Comparison of ENCODE assay signal across 8 cellular contexts in the genomic region with DNA sequence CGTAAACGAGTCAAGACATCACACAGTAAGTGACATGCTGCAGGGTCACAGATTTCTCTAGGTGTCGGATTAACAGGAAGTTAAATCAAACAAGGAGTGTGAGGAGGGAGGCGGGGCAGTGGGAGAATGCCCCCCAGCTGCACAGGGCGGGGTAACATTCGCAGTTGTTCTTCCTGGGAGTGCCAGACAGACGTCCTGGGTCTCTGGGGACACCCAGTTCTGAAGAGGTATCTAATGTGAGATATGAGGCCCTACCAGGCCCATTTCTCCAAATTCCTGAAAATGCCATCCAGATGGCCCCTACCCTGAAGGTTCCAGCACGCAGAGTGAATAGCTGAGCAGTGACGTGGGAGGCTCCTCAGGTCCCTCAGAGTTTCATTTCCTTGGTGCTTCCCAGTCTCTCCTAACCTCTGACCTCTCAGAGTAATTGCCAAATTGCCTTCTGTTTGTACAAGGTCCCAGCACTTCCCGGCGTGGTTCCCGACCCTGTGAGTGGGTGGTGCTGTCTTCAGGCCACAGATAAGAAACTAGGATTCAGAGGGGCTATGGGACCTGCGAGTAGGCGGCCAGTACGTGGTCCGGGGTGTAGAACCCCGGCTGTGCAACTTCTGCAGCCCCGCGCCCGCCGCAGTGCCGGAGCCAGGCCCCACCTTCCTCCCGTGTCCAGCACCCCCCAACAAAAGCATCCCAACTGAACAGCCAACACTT. TPM values are rescaled to one million over a fixed set of nuclear protein-coding genes. Genes with fewer than 3 reads are reported as not detected.
A peak's percentile ranks its signal among the peaks of the same experiment; 100 is the strongest.
DNase-seq lines count a peak whose midpoint lies in the region; ATAC-seq, FAIRE-seq and TF ChIP-seq lines count a peak whose summit lies in the region.

No MANE protein-coding gene starts in this region.

- peak overlapping the region; percentile 94 for H3K9ac ChIP-seq in mesendoderm (ENCODE audit: low read length)

- H3K79me1 ChIP-seq in mesendoderm (ENCODE audit: low read length): peaks cover 16% of the 10 kb centered on the region

- H4K8ac ChIP-seq in mesendoderm (ENCODE audit: low read depth, low read length): no peak overlapping the region

- H3K27me3 ChIP-seq in dorsolateral prefrontal cortex (no peaks in the 10 kb centered on the region), mesendoderm (ENCODE audit: insufficient read depth, low read length, poor library complexity) (no peaks in the 10 kb centered on the region)

- H2BK5ac ChIP-seq in mesendoderm (ENCODE audit: low read length): peak overlapping the region; percentile 78

- peak overlapping the region; percentile 96 for H3K56ac ChIP-seq in mesendoderm (ENCODE audit: low read length)

- TF ChIP-seq CTCF in dorsolateral prefrontal cortex (IDR thresholded peaks at IDR 0.05 in 54 of 56, conservative IDR thresholded peaks at IDR 0.05 in 2 of 56; ENCODE audit: low read depth in 1 of 56, partially characterized antibody in 56 of 56): no peak

- intact Hi-C loops in dorsolateral prefrontal cortex (cut with DNase I): loop anchor here (2.0 to 10.0 kb wide), 7 partner anchors 43 to 605 kb away; a partner anchor contains a TSS

- H2BK120ac ChIP-seq in mesendoderm (ENCODE audit: low read depth, low read length): peak overlapping the region; percentile 66

- WGBS in mesendoderm (ENCODE audit: extremely low coverage, insufficient coverage, low lambda C conversion rate): no CpG with 5 or more reads among the region's 23 CpGs

- peak overlapping the region; percentile 96 for H3K18ac ChIP-seq in mesendoderm (ENCODE audit: low read length)

- peaks cover 54% of the 10 kb centered on the region for H3K79me2 ChIP-seq in mesendoderm (ENCODE audit: control insufficient read depth, insufficient read depth, low read length)

- H3K23ac ChIP-seq in mesendoderm (ENCODE audit: low read length): peak overlapping the region; percentile 80

- peaks cover 7% of the 10 kb centered on the region for H3K4me1 ChIP-seq in mesendoderm (ENCODE audit: control insufficient read depth, low read depth, low read length)

- peak overlapping the region; percentile 32 to 97 (median 92) for H3K27ac ChIP-seq in dorsolateral prefrontal cortex
- peak overlapping the region; percentile 95 for H3K27ac ChIP-seq in mesendoderm (ENCODE audit: low read depth, low read length)

- FAIRE-seq in RCC 7860 (lab: Jason Lieb, UNC) (no peak), urothelium cell line (lab: Jason Lieb, UNC) (no peak)

- DNase-seq in A172 (ENCODE audit: low spot score) (peak; percentile 69), GM04504 (ENCODE audit: low read depth) (peak; percentile 35), RCC 7860 (ENCODE audit: low spot score) (peak; percentile 59), dorsolateral prefrontal cortex (no peak), mesendoderm (peak; percentile 94), urothelium cell line (ENCODE audit: low spot score) (peak; percentile 29)

- H2BK15ac ChIP-seq in mesendoderm (replicated peaks; ENCODE audit: low read depth): no peak overlapping the region

- peak overlapping the region; percentile 98 for H3K4ac ChIP-seq in mesendoderm (ENCODE audit: low read depth, low read length)

- ATAC-seq in HG02885 (IDR thresholded peaks at IDR 0.05; ENCODE audit: poor library complexity, unreplicated experiment) (no peak), GM18498 (IDR thresholded peaks at IDR 0.05; ENCODE audit: unreplicated experiment) (no peak)

- peak overlapping the region; percentile 97 for H3K4me2 ChIP-seq in mesendoderm (ENCODE audit: low read length)

- no peak overlapping the region for H4K5ac ChIP-seq in mesendoderm (ENCODE audit: low read length)

- H2AK5ac ChIP-seq in mesendoderm (ENCODE audit: low read length): no peak overlapping the region

- peak overlapping the region; percentile 30 to 86 (median 70) for H3K4me3 ChIP-seq in dorsolateral prefrontal cortex
- peak overlapping the region; percentile 86 for H3K4me3 ChIP-seq in mesendoderm (ENCODE audit: low read length)

- H3K36me3 ChIP-seq in mesendoderm (ENCODE audit: control insufficient read depth, insufficient read depth, low read length): no peaks in the 10 kb centered on the region

RNA-seq across cellular contexts. Expression of a gene that starts 1.8 kb away (rescaled TPM):
- 104 and 136 TPM in 2 replicates for total RNA-seq in A172 (2014; rRNA removed; shearing (Covaris generic))
- 100 to 1,000 TPM in 1 of 120 experiments, 10 to 100 TPM in 119; 25.5 to 102 (median 45.7) TPM for total RNA-seq in dorsolateral prefrontal cortex
- polyA plus RNA-seq in mesendoderm (2013, experiment 1 of 2): 99.7 TPM
- polyA plus RNA-seq in mesendoderm (2013, experiment 2 of 2): 101 TPM

RNA-seq across cellular contexts. Expression of a gene that starts 19.5 kb away (rescaled TPM):
- total RNA-seq in A172 (2014; rRNA removed; shearing (Covaris generic)): not detected in 2 replicates
- not detected for total RNA-seq in dorsolateral prefrontal cortex
- polyA plus RNA-seq in mesendoderm (2013, experiment 1 of 2): not detected
- not detected for polyA plus RNA-seq in mesendoderm (2013, experiment 2 of 2)

Comparison
In these comparisons a context has a peak if more than half of its experiments do, and no peak if none do; other contexts are left out.
1. DNase-seq: peak in A172 (single experiment), GM04504 (single experiment), RCC 7860 (single experiment), mesendoderm (single experiment) and urothelium cell line (single experiment); none in dorsolateral prefrontal cortex (0 of 10).